ENCODE assay signal across 23 cellular contexts in genomic region chr14:74543771-74544170, GRCh38. TPM values are rescaled to one million over a fixed set of nuclear protein-coding genes. Genes with fewer than 3 reads are reported as not detected.
DNase-seq lines count a peak whose midpoint lies in the region; ATAC-seq and TF ChIP-seq lines count a peak whose summit lies in the region.
"Had no signal": no experiment of that assay in that cellular context is flagged by ENCODE, and none has a peak within 500 bp of the region (broad histone marks: within the 10 kb centered on the region; RNA-seq: fewer than 3 reads in every experiment).

No MANE protein-coding gene starts in this region.

- peaks cover 0 to 18% of the 10 kb centered on the region in 2 donors for H3K36me3 ChIP-seq in gastroesophageal sphincter
- peaks cover 55% of the 10 kb centered on the region for H3K36me3 ChIP-seq in thoracic aorta
- H3K36me3 ChIP-seq: BE2C; BLaER1 treated with 17β-estradiol and CSF1 and Interleukin-3, amounts not matched to agents 10 nM and 100 nM had no signal

- H3K4me3 Mint-ChIP-seq in HFFc6: no peak overlapping the region
- H3K4me3 Mint-ChIP-seq: CD14-positive monocyte; CD4-positive, alpha-beta T cell; CD8-positive, alpha-beta memory T cell had no signal

- H3K27me3 ChIP-seq in gastroesophageal sphincter: no peaks in the 10 kb centered on the region
- no peaks in the 10 kb centered on the region for H3K27me3 ChIP-seq in thoracic aorta (replicated peaks; ENCODE audit: insufficient read depth)
- H3K27me3 ChIP-seq: BE2C; BLaER1 treated with 17β-estradiol and CSF1 and Interleukin-3, amounts not matched to agents 10 nM and 100 nM had no signal

- H3K9me3 Mint-ChIP-seq in HFFc6: no peaks in the 10 kb centered on the region
- H3K9me3 Mint-ChIP-seq: CD14-positive monocyte; CD4-positive, alpha-beta T cell; CD8-positive, alpha-beta memory T cell had no signal

- no peak for TF ChIP-seq EP300 in gastroesophageal sphincter (IDR thresholded peaks at IDR 0.05)

- ATAC-seq in gastroesophageal sphincter: peak; percentile 37
- ATAC-seq in thoracic aorta (ENCODE audit: insufficient number of reproducible peaks, low FRiP score, low read depth): no peak
- ATAC-seq: A549, GM12878 had no signal

- H3K4me3 ChIP-seq in gastroesophageal sphincter (no peak overlapping the region), thoracic aorta (no peak overlapping the region)
- H3K4me3 ChIP-seq: A549; BLaER1 treated with 17β-estradiol and CSF1 and Interleukin-3, amounts not matched to agents 10 nM and 100 nM; GM12878; GM23248 had no signal

- H3K27ac ChIP-seq in gastroesophageal sphincter (no peak overlapping the region), thoracic aorta (peak overlapping the region; percentile 35 to 37)
- H3K27ac ChIP-seq: A549; BLaER1 treated with 17β-estradiol and CSF1 and Interleukin-3, amounts not matched to agents 10 nM and 100 nM; GM23248 had no signal

- peaks cover 5% of the 10 kb centered on the region for H3K4me1 Mint-ChIP-seq in HFFc6 (ENCODE audit: low read depth)
- H3K4me1 Mint-ChIP-seq: CD14-positive monocyte; CD8-positive, alpha-beta memory T cell had no signal

- H3K4me1 ChIP-seq in gastroesophageal sphincter: no peaks in the 10 kb centered on the region
- peaks cover 9 to 32% of the 10 kb centered on the region in 2 donors for H3K4me1 ChIP-seq in thoracic aorta (ENCODE audit: control insufficient read depth in 1 of 2, low read depth in 2 of 2)
- H3K4me1 ChIP-seq: A549, BE2C had no signal

- H3K36me3 Mint-ChIP-seq in HFFc6 (ENCODE audit: low read depth): peaks cover 19% of the 10 kb centered on the region
- H3K36me3 Mint-ChIP-seq: CD14-positive monocyte; CD8-positive, alpha-beta memory T cell had no signal

- no peak for DNase-seq in HFFc6
- no peak for DNase-seq in thoracic aorta (ENCODE audit: low spot score)
- no peak for DNase-seq in NCI-H526 (lab: John Stamatoyannopoulos, UW)
- DNase-seq in NCI-H526 treated with DMSO at 0.1 percent for 48 hours (lab: John Stamatoyannopoulos, UW): no peak
- no peak for DNase-seq in NCI-H146 treated with DMSO at 0.1 percent for 48 hours (lab: John Stamatoyannopoulos, UW; ENCODE audit: unreplicated experiment)
- DNase-seq: 8988T; ACHN; AML-193; BE2C; CD4-positive, alpha-beta T cell; CD8-positive, alpha-beta memory T cell; DMS 273 treated with DMSO at 0.1 percent for 48 hours; DMS79; EL; GDM1; GM23248; H7; HCEC 1CT had no signal

- no peaks in the 10 kb centered on the region for H3K9me3 ChIP-seq in gastroesophageal sphincter
- H3K9me3 ChIP-seq in thoracic aorta: no peaks in the 10 kb centered on the region
- H3K9me3 ChIP-seq: A549; BE2C; BLaER1 treated with 17β-estradiol and CSF1 and Interleukin-3, amounts not matched to agents 10 nM and 100 nM had no signal

- H3K27ac Mint-ChIP-seq in HFFc6: 0 out of 2 replicates have a peak overlapping the region, but pooled peaks have one; percentile 18
- H3K27ac Mint-ChIP-seq: CD14-positive monocyte; CD4-positive, alpha-beta T cell; CD8-positive, alpha-beta memory T cell had no signal

- WGBS in gastroesophageal sphincter (ENCODE audit: low coverage in 1 of 2), 2 donors: 80% methylated on average over 3 of the region's 3 CpGs; no CpG with 5 or more reads in 1 of the 2 donors

- no peak for TF ChIP-seq CTCF in HFFc6 (IDR thresholded peaks at IDR 0.05)
- no peak for TF ChIP-seq CTCF in gastroesophageal sphincter (IDR thresholded peaks at IDR 0.05)
- TF ChIP-seq CTCF in thoracic aorta (IDR thresholded peaks at IDR 0.05): no peak

- no peak for TF ChIP-seq POLR2A in gastroesophageal sphincter (IDR thresholded peaks at IDR 0.05)

- peaks cover under 1% of the 10 kb centered on the region for H3K27me3 Mint-ChIP-seq in HFFc6 (ENCODE audit: insufficient read depth)
- H3K27me3 Mint-ChIP-seq: CD4-positive, alpha-beta T cell had no signal

RNA-seq across cellular contexts. Expression of gene ISCA2, which starts 50.2 kb away (rescaled TPM):
- total RNA-seq in HFFc6 (2021; fragmentation: NEBNext Ultra II Directional; extraction: Animal tissue kit (Norgen Biotek cat#: 25700)): 10 to 100 TPM; 27.7 to 39.4 (median 30.5) TPM
- total RNA-seq in gastroesophageal sphincter (10 to 100 TPM; 10.6 to 16.3 (median 10.9) TPM), thoracic aorta (10 to 100 TPM in 1 of 2 donors, 1 to 10 TPM in 1; 6.5 to 22.2 TPM)

RNA-seq across cellular contexts. Expression of gene NPC2, which starts 50.7 kb away (rescaled TPM):
- total RNA-seq in HFFc6 (2021; fragmentation: NEBNext Ultra II Directional; extraction: Animal tissue kit (Norgen Biotek cat#: 25700)): 10 to 100 TPM; 69.1 to 89.9 (median 78.8) TPM
- 100 to 1,000 TPM in 3 of 4 donors, 10 to 100 TPM in 1; 81.9 to 302 (median 227) TPM for total RNA-seq in gastroesophageal sphincter
- 100 to 1,000 TPM; 406 to 455 TPM for total RNA-seq in thoracic aorta

Comparison
In these comparisons a context has a peak if more than half of its experiments do, and no peak if none do; other contexts are left out.
1. H3K27ac ChIP-seq: peak in thoracic aorta (2 of 2); none in gastroesophageal sphincter (0 of 4).